In genomic region chr12:25745281-25745680, GRCh38 we compare ENCODE assay signal across 14 cellular contexts.
"Had no signal": no experiment of that assay in that cellular context is flagged by ENCODE, and none has a peak within 500 bp of the region (broad histone marks: within the 10 kb centered on the region; RNA-seq: fewer than 3 reads in every experiment).

No MANE protein-coding gene starts in this region.

- H3K4me1 ChIP-seq: foreskin keratinocyte, heart left ventricle, right atrium auricular region, sigmoid colon had no signal

- H3K27me3 Mint-ChIP-seq: effector memory CD8-positive, alpha-beta T cell had no signal

- H3K27ac Mint-ChIP-seq: effector memory CD8-positive, alpha-beta T cell; naive thymus-derived CD4-positive, alpha-beta T cell had no signal

- H3K36me3 Mint-ChIP-seq: naive thymus-derived CD4-positive, alpha-beta T cell had no signal

- H3K27me3 ChIP-seq: foreskin keratinocyte, heart left ventricle, right atrium auricular region, sigmoid colon had no signal

- ATAC-seq: effector memory CD8-positive, alpha-beta T cell; foreskin keratinocyte; heart left ventricle; naive thymus-derived CD4-positive, alpha-beta T cell had no signal

- H3K4me3 ChIP-seq: heart left ventricle, right atrium auricular region, sigmoid colon, skin epidermis had no signal

- H3K4me3 Mint-ChIP-seq: effector memory CD8-positive, alpha-beta T cell; naive thymus-derived CD4-positive, alpha-beta T cell had no signal

- H3K9me3 ChIP-seq: heart left ventricle, right atrium auricular region, sigmoid colon had no signal

- H3K36me3 ChIP-seq: heart left ventricle, right atrium auricular region, sigmoid colon had no signal

- DNase-seq: effector memory CD8-positive, alpha-beta T cell; erythroblast; foreskin keratinocyte; heart left ventricle; hippocampal formation; kidney glomerular epithelial cell; mesendoderm; naive thymus-derived CD4-positive, alpha-beta T cell; posterior cingulate gyrus; sigmoid colon; stimulated activated naive CD4-positive, alpha-beta T cell treated with Interleukin-2 at 50 U/mL for 16 hours; trophoblast cell had no signal

- H3K9me3 Mint-ChIP-seq: effector memory CD8-positive, alpha-beta T cell had no signal

- H3K4me1 Mint-ChIP-seq: naive thymus-derived CD4-positive, alpha-beta T cell had no signal

- H3K27ac ChIP-seq: foreskin keratinocyte, heart left ventricle, right atrium auricular region, sigmoid colon, skin epidermis had no signal
